In genomic region chr18:3669376-3669775, GRCh38 we compare ENCODE assay signal across 3 cellular contexts.
TF ChIP-seq lines count a peak whose summit lies in the region.

No MANE protein-coding gene starts in this region.

TF ChIP-seq in A549, 52 proteins besides CTCF, POLR2A, EP300 and RAD21:
- TF ChIP-seq REST (IDR thresholded peaks at IDR 0.05) (no peak), RARB (CRISPR knock-in tag; IDR thresholded peaks at IDR 0.05) (no peak), CBX8 (IDR thresholded peaks at IDR 0.05) (no peak), PHF8 (IDR thresholded peaks at IDR 0.05; ENCODE audit: borderline replicate concordance, low read depth) (no peak), ESRRA (IDR thresholded peaks at IDR 0.05; ENCODE audit: borderline replicate concordance, low read length) (no peak), FOSB (CRISPR knock-in tag; IDR thresholded peaks at IDR 0.05) (no peak), HES2 (IDR thresholded peaks at IDR 0.05) (no peak), GATA3 (IDR thresholded peaks at IDR 0.05; ENCODE audit: borderline replicate concordance) (no peak), POLR2AphosphoS2 (conservative IDR thresholded peaks at IDR 0.05; ENCODE audit: low read length) (no peak), HDAC2 (IDR thresholded peaks at IDR 0.05) (no peak), MAFK (IDR thresholded peaks at IDR 0.05; ENCODE audit: partially characterized antibody) (no peak), ZSCAN20 (CRISPR knock-in tag; IDR thresholded peaks at IDR 0.05) (no peak), MYC (IDR thresholded peaks at IDR 0.05; ENCODE audit: borderline replicate concordance, low read length) (no peak), RFX5 (IDR thresholded peaks at IDR 0.05) (no peak), JUN (IDR thresholded peaks at IDR 0.05) (no peak)
- TF ChIP-seq, protein P1, sequence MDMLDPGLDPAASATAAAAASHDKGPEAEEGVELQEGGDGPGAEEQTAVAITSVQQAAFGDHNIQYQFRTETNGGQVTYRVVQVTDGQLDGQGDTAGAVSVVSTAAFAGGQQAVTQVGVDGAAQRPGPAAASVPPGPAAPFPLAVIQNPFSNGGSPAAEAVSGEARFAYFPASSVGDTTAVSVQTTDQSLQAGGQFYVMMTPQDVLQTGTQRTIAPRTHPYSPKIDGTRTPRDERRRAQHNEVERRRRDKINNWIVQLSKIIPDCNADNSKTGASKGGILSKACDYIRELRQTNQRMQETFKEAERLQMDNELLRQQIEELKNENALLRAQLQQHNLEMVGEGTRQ (IDR thresholded peaks at IDR 0.05) = no peak
- TF ChIP-seq, protein P2, sequence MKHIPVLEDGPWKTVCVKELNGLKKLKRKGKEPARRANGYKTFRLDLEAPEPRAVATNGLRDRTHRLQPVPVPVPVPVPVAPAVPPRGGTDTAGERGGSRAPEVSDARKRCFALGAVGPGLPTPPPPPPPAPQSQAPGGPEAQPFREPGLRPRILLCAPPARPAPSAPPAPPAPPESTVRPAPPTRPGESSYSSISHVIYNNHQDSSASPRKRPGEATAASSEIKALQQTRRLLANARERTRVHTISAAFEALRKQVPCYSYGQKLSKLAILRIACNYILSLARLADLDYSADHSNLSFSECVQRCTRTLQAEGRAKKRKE (CRISPR knock-in tag; IDR thresholded peaks at IDR 0.05; ENCODE audit: low read depth) = no peak

TF ChIP-seq in HCT116, 20 proteins besides CTCF, POLR2A, EP300 and RAD21:
- TF ChIP-seq FOSL1 (IDR thresholded peaks at IDR 0.05; ENCODE audit: low read depth) (no peak), REST (IDR thresholded peaks at IDR 0.05; ENCODE audit: low read depth) (no peak), SIN3A (IDR thresholded peaks at IDR 0.05; ENCODE audit: low read depth) (no peak), TCF7L2 (IDR thresholded peaks at IDR 0.05; ENCODE audit: borderline replicate concordance, extremely low read depth, insufficient read depth, insufficient read length) (no peak), ZFX (IDR thresholded peaks at IDR 0.05) (no peak), SRF (IDR thresholded peaks at IDR 0.05; ENCODE audit: low read depth) (no peak), POLR2AphosphoS5 (IDR thresholded peaks at IDR 0.05; ENCODE audit: low read depth, low read length) (no peak), ELF1 (IDR thresholded peaks at IDR 0.05; ENCODE audit: borderline replicate concordance, low read depth) (no peak), CEBPB (IDR thresholded peaks at IDR 0.05; ENCODE audit: low read depth) (no peak)

TF ChIP-seq in H1, 55 proteins besides CTCF, POLR2A, EP300 and RAD21:
- TF ChIP-seq CHD1 (IDR thresholded peaks at IDR 0.05; ENCODE audit: low read depth, low read length) = no peak
- no peak for TF ChIP-seq POU5F1 (IDR thresholded peaks at IDR 0.05; ENCODE audit: low read depth, low read length)
- no peak for TF ChIP-seq POLR2AphosphoS5 (IDR thresholded peaks at IDR 0.05; ENCODE audit: low read depth, low read length)
- no peak for TF ChIP-seq HDAC2 (IDR thresholded peaks at IDR 0.05; ENCODE audit: borderline replicate concordance in 1 of 2, low read depth in 2 of 2, low read length in 2 of 2)
- no peak for TF ChIP-seq TAF1 (IDR thresholded peaks at IDR 0.05; ENCODE audit: low read depth, low read length)
- TF ChIP-seq RNF2 (IDR thresholded peaks at IDR 0.05; ENCODE audit: borderline replicate concordance, low read depth, low read length, missing control alignments, poor library complexity, severe bottlenecking) = no peak
- TF ChIP-seq BCL11A (IDR thresholded peaks at IDR 0.05; ENCODE audit: low read depth in 2 of 2, low read length in 2 of 2) = no peak
- TF ChIP-seq BRCA1 (IDR thresholded peaks at IDR 0.05; ENCODE audit: low read depth, low read length) = no peak
- no peak for TF ChIP-seq GTF2F1 (IDR thresholded peaks at IDR 0.05; ENCODE audit: borderline replicate concordance, low read depth, low read length)
- TF ChIP-seq YY1 (IDR thresholded peaks at IDR 0.05; ENCODE audit: low read depth, low read length) = no peak
- TF ChIP-seq, protein P3, sequence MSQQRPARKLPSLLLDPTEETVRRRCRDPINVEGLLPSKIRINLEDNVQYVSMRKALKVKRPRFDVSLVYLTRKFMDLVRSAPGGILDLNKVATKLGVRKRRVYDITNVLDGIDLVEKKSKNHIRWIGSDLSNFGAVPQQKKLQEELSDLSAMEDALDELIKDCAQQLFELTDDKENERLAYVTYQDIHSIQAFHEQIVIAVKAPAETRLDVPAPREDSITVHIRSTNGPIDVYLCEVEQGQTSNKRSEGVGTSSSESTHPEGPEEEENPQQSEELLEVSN (IDR thresholded peaks at IDR 0.05) = no peak
- TF ChIP-seq, protein P1 (IDR thresholded peaks at IDR 0.05; ENCODE audit: low read length) = no peak
- TF ChIP-seq KDM1A (IDR thresholded peaks at IDR 0.05; ENCODE audit: borderline replicate concordance, low read length) = no peak
- TF ChIP-seq SP2 (IDR thresholded peaks at IDR 0.05; ENCODE audit: low read length) = no peak
- no peak for TF ChIP-seq RXRA (IDR thresholded peaks at IDR 0.05; ENCODE audit: insufficient read depth, low read depth, low read length)
- TF ChIP-seq ASH2L (IDR thresholded peaks at IDR 0.05; ENCODE audit: low read length) = no peak
- TF ChIP-seq SRF (IDR thresholded peaks at IDR 0.05; ENCODE audit: low read depth, low read length) = no peak
- no peak for TF ChIP-seq CEBPB (IDR thresholded peaks at IDR 0.05; ENCODE audit: low read depth, low read length)
TF ChIP-seq in H1: peak in this region for 0.
